Comparison of ENCODE assay signal across 20 cellular contexts in the genomic region with DNA sequence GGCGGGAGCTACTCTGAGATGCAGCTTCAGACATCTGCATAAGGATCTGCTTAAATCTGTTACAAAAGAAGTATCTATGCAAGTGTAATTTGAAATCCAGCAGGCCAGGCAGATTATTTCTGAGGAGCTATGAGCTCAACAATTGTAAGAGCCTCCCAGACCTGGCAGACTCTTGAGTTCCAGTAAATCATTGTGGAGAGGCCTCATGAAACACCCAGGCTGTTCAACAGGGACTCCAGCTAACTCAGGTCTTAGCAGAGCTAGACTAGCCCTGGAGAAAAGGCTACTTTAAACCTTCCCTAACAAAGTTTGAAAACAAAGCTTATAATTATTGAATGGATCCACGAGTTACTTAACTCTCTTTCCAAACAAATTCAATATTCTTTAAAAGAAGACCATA.
"Had no signal": no experiment of that assay in that cellular context is flagged by ENCODE, and none has a peak within 500 bp of the region (broad histone marks: within the 10 kb centered on the region; RNA-seq: fewer than 3 reads in every experiment).

No MANE protein-coding gene starts in this region.

- H3K27me3 Mint-ChIP-seq: activated naive CD8-positive, alpha-beta T cell treated with anti-CD3 and anti-CD28 coated beads, Interleukin-2, amount 10 ng/mL, durations not matched to agents 7 days and 5 days; effector memory CD8-positive, alpha-beta T cell; naive thymus-derived CD8-positive, alpha-beta T cell; stimulated activated naive CD8-positive, alpha-beta T cell treated with anti-CD3 and anti-CD28 coated beads, Interleukin-15, amount 100 ng/mL, for 72 hours had no signal

- H3K27ac Mint-ChIP-seq: activated naive CD8-positive, alpha-beta T cell treated with anti-CD3 and anti-CD28 coated beads, Interleukin-2, amount 10 ng/mL, durations not matched to agents 7 days and 5 days; effector memory CD8-positive, alpha-beta T cell; immature natural killer cell; naive thymus-derived CD8-positive, alpha-beta T cell; stimulated activated naive CD8-positive, alpha-beta T cell treated with anti-CD3 and anti-CD28 coated beads, Interleukin-15, amount 100 ng/mL, for 72 hours; T-helper 2 cell treated with Interferon-gamma antibody and Interleukin-4, amounts not matched to agents 5 μg/mL and 100 μg/mL, for 36 hours had no signal

- DNase-seq: activated CD4-positive, alpha-beta T cell treated with anti-CD3 and anti-CD28 coated beads, Interleukin-2, amount 50 U/mL, for 48 hours; activated CD4-positive, CD25-positive, alpha-beta regulatory T cell treated with anti-CD3 and anti-CD28 coated beads, Interleukin-2, amount 50 U/mL, for 72 hours; activated gamma-delta T cell treated with Interleukin-2 at 50 U/mL for 16 hours; activated naive CD8-positive, alpha-beta T cell treated with anti-CD3 and anti-CD28 coated beads, Interleukin-2, amount 10 ng/mL, durations not matched to agents 7 days and 5 days; activated T-cell treated with anti-CD3 and anti-CD28 coated beads, Interleukin-2, amount 50 U/mL, for 48 hours; caudate nucleus; effector memory CD8-positive, alpha-beta T cell; foreskin fibroblast; glutamatergic neuron; immature natural killer cell; naive thymus-derived CD8-positive, alpha-beta T cell; pancreas; stimulated activated CD4-positive, alpha-beta T cell treated with anti-CD3 and anti-CD28 coated beads, Interleukin-15, amount 100 ng/mL, for 24 hours; stimulated activated CD4-positive, alpha-beta T cell treated with anti-CD3 and anti-CD28 coated beads, Interleukin-4, amount 100 ng/mL, for 4 hours; stimulated activated naive CD8-positive, alpha-beta T cell treated with anti-CD3 and anti-CD28 coated beads, Interleukin-15, amount 100 ng/mL, for 72 hours; SW 1271 had no signal

- H3K4me3 Mint-ChIP-seq: activated naive CD8-positive, alpha-beta T cell treated with anti-CD3 and anti-CD28 coated beads, Interleukin-2, amount 10 ng/mL, durations not matched to agents 7 days and 5 days; effector memory CD8-positive, alpha-beta T cell; immature natural killer cell; naive thymus-derived CD8-positive, alpha-beta T cell; stimulated activated naive CD8-positive, alpha-beta T cell treated with anti-CD3 and anti-CD28 coated beads, Interleukin-15, amount 100 ng/mL, for 72 hours; T-helper 2 cell treated with Interferon-gamma antibody and Interleukin-4, amounts not matched to agents 5 μg/mL and 100 μg/mL, for 36 hours had no signal

- H3K9me3 ChIP-seq: pancreas, thoracic aorta had no signal

- H3K4me3 ChIP-seq: lung, pancreas, thoracic aorta had no signal

- H3K4me1 ChIP-seq: pancreas had no signal

- H3K9me3 Mint-ChIP-seq: activated naive CD8-positive, alpha-beta T cell treated with anti-CD3 and anti-CD28 coated beads, Interleukin-2, amount 10 ng/mL, durations not matched to agents 7 days and 5 days had no signal

- H3K4me1 Mint-ChIP-seq: activated naive CD8-positive, alpha-beta T cell treated with anti-CD3 and anti-CD28 coated beads, Interleukin-2, amount 10 ng/mL, durations not matched to agents 7 days and 5 days; immature natural killer cell; naive thymus-derived CD8-positive, alpha-beta T cell; stimulated activated naive CD8-positive, alpha-beta T cell treated with anti-CD3 and anti-CD28 coated beads, Interleukin-15, amount 100 ng/mL, for 72 hours had no signal

- H3K27ac ChIP-seq: epithelial cell of prostate, pancreas, thoracic aorta had no signal

- H3K36me3 ChIP-seq: pancreas, thoracic aorta had no signal

- H3K36me3 Mint-ChIP-seq: activated naive CD8-positive, alpha-beta T cell treated with anti-CD3 and anti-CD28 coated beads, Interleukin-2, amount 10 ng/mL, durations not matched to agents 7 days and 5 days; immature natural killer cell; naive thymus-derived CD8-positive, alpha-beta T cell had no signal

- H3K27me3 ChIP-seq: pancreas had no signal
